ENCODE assay signal across 7 cellular contexts in genomic region chrX:18353931-18354368, GRCh38. TPM values are rescaled to one million over a fixed set of nuclear protein-coding genes. Genes with fewer than 3 reads are reported as not detected.
A peak's percentile ranks its signal among the peaks of the same experiment; 100 is the strongest.
DNase-seq lines count a peak whose midpoint lies in the region; ATAC-seq and TF ChIP-seq lines count a peak whose summit lies in the region.

No MANE protein-coding gene starts in this region.

- no peak overlapping the region for H4K8ac ChIP-seq in H9 (replicated peaks; ENCODE audit: insufficient read length, low read depth, low read length)

- DNase-seq in H9 (peak; percentile 54), SK-MEL-5 (ENCODE audit: low read depth, low spot score) (peak; percentile 8), cerebellum (ENCODE audit: low spot score) (peak; percentile 4), lower lobe of right lung (no peak), NCI-H2029 (lab: John Stamatoyannopoulos, UW) (no peak)
- DNase-seq in stimulated activated naive CD8-positive, alpha-beta T cell treated with anti-CD3 and anti-CD28 coated beads, Interleukin-15, amount 100 ng/mL, for 72 hours: peak; percentile 13 to 23

- H3K27me3 ChIP-seq in H9 (ENCODE audit: insufficient read depth, low read length): no peaks in the 10 kb centered on the region; the same call in 1 of the 2 replicates
- no peaks in the 10 kb centered on the region for H3K27me3 ChIP-seq in lower lobe of right lung (ENCODE audit: low read depth)

- H3K9me3 Mint-ChIP-seq in H9: peaks cover 53 to 61% of the 10 kb centered on the region in 2 experiments
- no peaks in the 10 kb centered on the region for H3K9me3 Mint-ChIP-seq in stimulated activated naive CD8-positive, alpha-beta T cell treated with anti-CD3 and anti-CD28 coated beads, Interleukin-15, amount 100 ng/mL, for 72 hours

- H3K14ac ChIP-seq in H9 (ENCODE audit: insufficient read depth, low read length): no peak overlapping the region

- no peak overlapping the region for H3K27ac Mint-ChIP-seq in H9
- H3K27ac Mint-ChIP-seq in stimulated activated naive CD8-positive, alpha-beta T cell treated with anti-CD3 and anti-CD28 coated beads, Interleukin-15, amount 100 ng/mL, for 72 hours: no peak overlapping the region

- peaks cover 3 to 11% of the 10 kb centered on the region in 2 experiments; a peak in 2 of 4 replicates for H3K4me1 Mint-ChIP-seq in H9
- H3K4me1 Mint-ChIP-seq in stimulated activated naive CD8-positive, alpha-beta T cell treated with anti-CD3 and anti-CD28 coated beads, Interleukin-15, amount 100 ng/mL, for 72 hours: peaks cover 6% of the 10 kb centered on the region

- TF ChIP-seq CTCF in H9 (conservative IDR thresholded peaks at IDR 0.05) (peak; percentile 24; the same call in 1 of the 3 replicates), lower lobe of right lung (IDR thresholded peaks at IDR 0.05) (peak; percentile 7)

- H4K91ac ChIP-seq in H9 (ENCODE audit: insufficient read length, low read depth, low read length): no peak overlapping the region

- no peak overlapping the region for H2BK20ac ChIP-seq in H9 (ENCODE audit: low read depth, low read length, poor library complexity, severe bottlenecking)

- peaks cover 2 to 5% (median 3%) of the 10 kb centered on the region in 3 experiments; a peak in 3 of 7 replicates for H3K36me3 Mint-ChIP-seq in H9 (ENCODE audit: insufficient read depth in 1 of 3, low read depth in 3 of 3)

- in situ Hi-C loops in SK-MEL-5 (cut with HindIII; ENCODE audit: low pct_unique_long_range_greater_than_20kb, low sequenced_read_pairs): no loop called here

- peak; percentile 42 to 72 for ATAC-seq in lower lobe of right lung
- ATAC-seq in stimulated activated naive CD8-positive, alpha-beta T cell treated with anti-CD3 and anti-CD28 coated beads, Interleukin-15, amount 100 ng/mL, for 72 hours: peak; percentile 79
- no peak for ATAC-seq in HG02623 (IDR thresholded peaks at IDR 0.05; ENCODE audit: unreplicated experiment)

- no peak overlapping the region for H3K9ac ChIP-seq in H9 (ENCODE audit: extremely low read depth, insufficient read length, low read length)

- H2AK5ac ChIP-seq in H9 (ENCODE audit: insufficient read length, low read length): no peak overlapping the region

- no peak overlapping the region for H3T11ph ChIP-seq in H9 (ENCODE audit: low read length)

- peak overlapping the region; percentile 62 for H3K4me3 ChIP-seq in lower lobe of right lung

- H3K18ac ChIP-seq in H9 (ENCODE audit: insufficient read length, low read depth, low read length): no peak overlapping the region

- H3K56ac ChIP-seq in H9 (ENCODE audit: insufficient read length, low read depth, low read length): no peak overlapping the region

- no peak overlapping the region for H2BK5ac ChIP-seq in H9 (ENCODE audit: insufficient read length, low read length)

- no peaks in the 10 kb centered on the region for H3K79me2 ChIP-seq in H9 (ENCODE audit: insufficient read depth, low read length)

- peaks cover 28% of the 10 kb centered on the region for H3K27me3 Mint-ChIP-seq in H9 (ENCODE audit: low read depth)
- peaks cover 17% of the 10 kb centered on the region for H3K27me3 Mint-ChIP-seq in stimulated activated naive CD8-positive, alpha-beta T cell treated with anti-CD3 and anti-CD28 coated beads, Interleukin-15, amount 100 ng/mL, for 72 hours

- no peaks in the 10 kb centered on the region for H3K23me2 ChIP-seq in H9 (ENCODE audit: insufficient read length, low read depth, low read length, poor library complexity, severe bottlenecking)

- no peaks in the 10 kb centered on the region for H3K36me3 ChIP-seq in lower lobe of right lung

- H3K4me1 ChIP-seq in H9 (ENCODE audit: insufficient read depth, low read length): no peaks in the 10 kb centered on the region
- H3K4me1 ChIP-seq in lower lobe of right lung: no peaks in the 10 kb centered on the region

- H3K9me3 ChIP-seq in H9 (ENCODE audit: control insufficient read depth, low read depth, low read length) (peaks cover 9% of the 10 kb centered on the region), lower lobe of right lung (no peaks in the 10 kb centered on the region)

- H2BK12ac ChIP-seq in H9 (ENCODE audit: insufficient read length, low read depth, low read length): no peak overlapping the region

- H3K4me3 Mint-ChIP-seq in H9: peak overlapping the region; percentile 71 to 83
- peak overlapping the region; percentile 77 to 78 for H3K4me3 Mint-ChIP-seq in stimulated activated naive CD8-positive, alpha-beta T cell treated with anti-CD3 and anti-CD28 coated beads, Interleukin-15, amount 100 ng/mL, for 72 hours

- no peaks in the 10 kb centered on the region for H3K79me1 ChIP-seq in H9 (ENCODE audit: insufficient read depth, low read depth, low read length, poor library complexity, severe bottlenecking)

- no peak overlapping the region for H2AFZ ChIP-seq in H9 (ENCODE audit: low read length)

- H3K4me2 ChIP-seq in H9 (ENCODE audit: insufficient read depth, insufficient read length, low read length): peak overlapping the region; percentile 19

- H2BK15ac ChIP-seq in H9 (ENCODE audit: low read depth, low read length): no peak overlapping the region

- H2BK120ac ChIP-seq in H9 (ENCODE audit: low read depth, low read length, poor library complexity, severe bottlenecking): no peak overlapping the region

- no peak overlapping the region for H3K4ac ChIP-seq in H9 (ENCODE audit: low read depth, low read length)

- H4K5ac ChIP-seq in H9 (ENCODE audit: insufficient read length, low read depth, low read length): no peak overlapping the region

- intact Hi-C loops in lower lobe of right lung (cut with DNase I): no loop called here

- H4K20me1 ChIP-seq in H9 (ENCODE audit: control insufficient read depth, insufficient read depth, insufficient read length): no peaks in the 10 kb centered on the region

- H3K23ac ChIP-seq in H9 (ENCODE audit: insufficient read length, low read depth, low read length): no peak overlapping the region

- WGBS in H9 (ENCODE audit: extremely low coverage, insufficient read length, low lambda C conversion rate): no CpG with 5 or more reads among the region's 50 CpGs

- no peak overlapping the region for H3K27ac ChIP-seq in H9 (ENCODE audit: insufficient read length, low read depth, low read length)
- no peak overlapping the region for H3K27ac ChIP-seq in lower lobe of right lung

RNA-seq across cellular contexts. Expression of gene SCML2, which starts 0.5 kb away (rescaled TPM):
- total RNA-seq in H9 (2021) (14.4 and 15.5 TPM in 2 replicates), cerebellum (8.7 TPM), lower lobe of right lung (0.80 TPM)
- 3.4 and 5.8 TPM in 2 replicates for total RNA-seq in SK-MEL-5 (2014; rRNA removed; shearing (Covaris generic))
- polyA plus RNA-seq in SK-MEL-5 (2015; cell fraction: cytosol; rRNA removed): 3.4 and 3.5 TPM in 2 replicates
- 11.8 and 12.7 TPM in 2 replicates for polyA plus RNA-seq in SK-MEL-5 (2015; cell fraction: nucleus; rRNA removed)

Comparison
In these comparisons a context has a peak if more than half of its experiments do, and no peak if none do; other contexts are left out.
1. DNase-seq: peak in H9 (single experiment), SK-MEL-5 (single experiment), cerebellum (single experiment) and stimulated activated naive CD8-positive, alpha-beta T cell treated with anti-CD3 and anti-CD28 coated beads, Interleukin-15, amount 100 ng/mL, for 72 hours (2 of 2); none in lower lobe of right lung (single experiment) and NCI-H2029 (single experiment).